In the genomic region with DNA sequence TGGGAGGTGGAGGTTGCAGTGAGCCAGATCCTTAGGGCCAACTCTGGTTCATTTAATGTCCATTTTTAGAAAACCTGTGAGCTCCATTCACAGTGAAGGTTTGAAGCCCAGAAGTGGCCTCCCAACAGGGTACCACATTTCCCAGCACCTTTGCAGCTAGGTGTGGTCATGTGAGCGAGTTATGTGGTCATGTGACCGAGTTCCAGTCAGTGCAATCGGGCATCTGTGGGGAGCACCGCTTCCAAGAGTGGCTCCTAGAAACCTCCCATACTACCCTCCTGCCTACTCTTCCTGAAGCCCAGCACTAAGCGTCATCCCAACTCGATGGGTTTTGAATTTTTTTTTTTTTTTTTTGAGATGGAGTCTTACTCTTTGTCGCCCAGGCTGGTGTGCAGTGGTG, we compare ENCODE assay signal across 1 cellular context.
TF ChIP-seq lines count a peak whose summit lies in the region.

No MANE protein-coding gene starts in this region.

TF ChIP-seq in K562, 482 proteins besides CTCF, POLR2A, EP300 and RAD21:
- no peak for TF ChIP-seq MYC (IDR thresholded peaks at IDR 0.05; ENCODE audit: low read depth, low read length)
- no peak for TF ChIP-seq MYC (CRISPR knock-in tag; IDR thresholded peaks at IDR 0.05; ENCODE audit: borderline replicate concordance, low read depth)
- TF ChIP-seq, protein P1, sequence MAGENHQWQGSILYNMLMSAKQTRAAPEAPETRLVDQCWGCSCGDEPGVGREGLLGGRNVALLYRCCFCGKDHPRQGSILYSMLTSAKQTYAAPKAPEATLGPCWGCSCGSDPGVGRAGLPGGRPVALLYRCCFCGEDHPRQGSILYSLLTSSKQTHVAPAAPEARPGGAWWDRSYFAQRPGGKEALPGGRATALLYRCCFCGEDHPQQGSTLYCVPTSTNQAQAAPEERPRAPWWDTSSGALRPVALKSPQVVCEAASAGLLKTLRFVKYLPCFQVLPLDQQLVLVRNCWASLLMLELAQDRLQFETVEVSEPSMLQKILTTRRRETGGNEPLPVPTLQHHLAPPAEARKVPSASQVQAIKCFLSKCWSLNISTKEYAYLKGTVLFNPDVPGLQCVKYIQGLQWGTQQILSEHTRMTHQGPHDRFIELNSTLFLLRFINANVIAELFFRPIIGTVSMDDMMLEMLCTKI (IDR thresholded peaks at IDR 0.05; ENCODE audit: partially characterized antibody): no peak
- TF ChIP-seq CBFA2T2 (conservative IDR thresholded peaks at IDR 0.05): peak; percentile 63
- TF ChIP-seq, protein P2, sequence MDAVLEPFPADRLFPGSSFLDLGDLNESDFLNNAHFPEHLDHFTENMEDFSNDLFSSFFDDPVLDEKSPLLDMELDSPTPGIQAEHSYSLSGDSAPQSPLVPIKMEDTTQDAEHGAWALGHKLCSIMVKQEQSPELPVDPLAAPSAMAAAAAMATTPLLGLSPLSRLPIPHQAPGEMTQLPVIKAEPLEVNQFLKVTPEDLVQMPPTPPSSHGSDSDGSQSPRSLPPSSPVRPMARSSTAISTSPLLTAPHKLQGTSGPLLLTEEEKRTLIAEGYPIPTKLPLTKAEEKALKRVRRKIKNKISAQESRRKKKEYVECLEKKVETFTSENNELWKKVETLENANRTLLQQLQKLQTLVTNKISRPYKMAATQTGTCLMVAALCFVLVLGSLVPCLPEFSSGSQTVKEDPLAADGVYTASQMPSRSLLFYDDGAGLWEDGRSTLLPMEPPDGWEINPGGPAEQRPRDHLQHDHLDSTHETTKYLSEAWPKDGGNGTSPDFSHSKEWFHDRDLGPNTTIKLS (IDR thresholded peaks at IDR 0.05; ENCODE audit: borderline replicate concordance, low read depth): no peak
- peak; percentile 85 for TF ChIP-seq RAD51 (IDR thresholded peaks at IDR 0.05; ENCODE audit: borderline replicate concordance, low read depth)
- TF ChIP-seq, protein P3, sequence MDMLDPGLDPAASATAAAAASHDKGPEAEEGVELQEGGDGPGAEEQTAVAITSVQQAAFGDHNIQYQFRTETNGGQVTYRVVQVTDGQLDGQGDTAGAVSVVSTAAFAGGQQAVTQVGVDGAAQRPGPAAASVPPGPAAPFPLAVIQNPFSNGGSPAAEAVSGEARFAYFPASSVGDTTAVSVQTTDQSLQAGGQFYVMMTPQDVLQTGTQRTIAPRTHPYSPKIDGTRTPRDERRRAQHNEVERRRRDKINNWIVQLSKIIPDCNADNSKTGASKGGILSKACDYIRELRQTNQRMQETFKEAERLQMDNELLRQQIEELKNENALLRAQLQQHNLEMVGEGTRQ (CRISPR knock-in tag; IDR thresholded peaks at IDR 0.05): peak; percentile 82
- no peak for TF ChIP-seq NFATC3 (IDR thresholded peaks at IDR 0.05)
- no peak for TF ChIP-seq ETV5 (CRISPR knock-in tag; IDR thresholded peaks at IDR 0.05; ENCODE audit: low read depth)
- no peak for TF ChIP-seq TAF9B (IDR thresholded peaks at IDR 0.05; ENCODE audit: partially characterized antibody)
- TF ChIP-seq SMAD3 (CRISPR knock-in tag; conservative IDR thresholded peaks at IDR 0.05): no peak
- no peak for TF ChIP-seq BMI1 (IDR thresholded peaks at IDR 0.05; ENCODE audit: low read length)
- TF ChIP-seq PHTF2 (CRISPR knock-in tag; IDR thresholded peaks at IDR 0.05): no peak
- TF ChIP-seq POLR2H (tag; IDR thresholded peaks at IDR 0.05; ENCODE audit: low read depth): no peak
- no peak for TF ChIP-seq PTBP1 (IDR thresholded peaks at IDR 0.05; ENCODE audit: low read depth, low read length)
- TF ChIP-seq TOE1 (IDR thresholded peaks at IDR 0.05; ENCODE audit: borderline replicate concordance): 0 out of 2 replicates have a peak, but pooled peaks have one; percentile 26
- TF ChIP-seq TOE1 (CRISPR knock-in tag; IDR thresholded peaks at IDR 0.05; ENCODE audit: borderline replicate concordance, low read depth): no peak
- TF ChIP-seq LARP7 (IDR thresholded peaks at IDR 0.05): no peak
- TF ChIP-seq GTF2E2 (tag; IDR thresholded peaks at IDR 0.05): no peak
- TF ChIP-seq, protein P4, sequence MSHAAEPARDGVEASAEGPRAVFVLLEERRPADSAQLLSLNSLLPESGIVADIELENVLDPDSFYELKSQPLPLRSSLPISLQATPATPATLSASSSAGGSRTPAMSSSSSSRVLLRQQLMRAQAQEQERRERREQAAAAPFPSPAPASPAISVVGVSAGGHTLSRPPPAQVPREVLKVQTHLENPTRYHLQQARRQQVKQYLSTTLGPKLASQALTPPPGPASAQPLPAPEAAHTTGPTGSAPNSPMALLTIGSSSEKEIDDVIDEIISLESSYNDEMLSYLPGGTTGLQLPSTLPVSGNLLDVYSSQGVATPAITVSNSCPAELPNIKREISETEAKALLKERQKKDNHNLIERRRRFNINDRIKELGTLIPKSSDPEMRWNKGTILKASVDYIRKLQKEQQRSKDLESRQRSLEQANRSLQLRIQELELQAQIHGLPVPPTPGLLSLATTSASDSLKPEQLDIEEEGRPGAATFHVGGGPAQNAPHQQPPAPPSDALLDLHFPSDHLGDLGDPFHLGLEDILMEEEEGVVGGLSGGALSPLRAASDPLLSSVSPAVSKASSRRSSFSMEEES (CRISPR knock-in tag; IDR thresholded peaks at IDR 0.05): peak; percentile 77
- no peak for TF ChIP-seq KHSRP (IDR thresholded peaks at IDR 0.05)
- TF ChIP-seq, protein P5, sequence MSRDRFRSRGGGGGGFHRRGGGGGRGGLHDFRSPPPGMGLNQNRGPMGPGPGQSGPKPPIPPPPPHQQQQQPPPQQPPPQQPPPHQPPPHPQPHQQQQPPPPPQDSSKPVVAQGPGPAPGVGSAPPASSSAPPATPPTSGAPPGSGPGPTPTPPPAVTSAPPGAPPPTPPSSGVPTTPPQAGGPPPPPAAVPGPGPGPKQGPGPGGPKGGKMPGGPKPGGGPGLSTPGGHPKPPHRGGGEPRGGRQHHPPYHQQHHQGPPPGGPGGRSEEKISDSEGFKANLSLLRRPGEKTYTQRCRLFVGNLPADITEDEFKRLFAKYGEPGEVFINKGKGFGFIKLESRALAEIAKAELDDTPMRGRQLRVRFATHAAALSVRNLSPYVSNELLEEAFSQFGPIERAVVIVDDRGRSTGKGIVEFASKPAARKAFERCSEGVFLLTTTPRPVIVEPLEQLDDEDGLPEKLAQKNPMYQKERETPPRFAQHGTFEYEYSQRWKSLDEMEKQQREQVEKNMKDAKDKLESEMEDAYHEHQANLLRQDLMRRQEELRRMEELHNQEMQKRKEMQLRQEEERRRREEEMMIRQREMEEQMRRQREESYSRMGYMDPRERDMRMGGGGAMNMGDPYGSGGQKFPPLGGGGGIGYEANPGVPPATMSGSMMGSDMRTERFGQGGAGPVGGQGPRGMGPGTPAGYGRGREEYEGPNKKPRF (IDR thresholded peaks at IDR 0.05; ENCODE audit: low read depth, low read length): no peak
- 0 out of 2 replicates have a peak, but pooled peaks have one; percentile 5 for TF ChIP-seq BHLHE40 (IDR thresholded peaks at IDR 0.05; ENCODE audit: low read length)
- TF ChIP-seq NR1H2 (CRISPR knock-in tag; IDR thresholded peaks at IDR 0.05): no peak
- TF ChIP-seq, protein P6, sequence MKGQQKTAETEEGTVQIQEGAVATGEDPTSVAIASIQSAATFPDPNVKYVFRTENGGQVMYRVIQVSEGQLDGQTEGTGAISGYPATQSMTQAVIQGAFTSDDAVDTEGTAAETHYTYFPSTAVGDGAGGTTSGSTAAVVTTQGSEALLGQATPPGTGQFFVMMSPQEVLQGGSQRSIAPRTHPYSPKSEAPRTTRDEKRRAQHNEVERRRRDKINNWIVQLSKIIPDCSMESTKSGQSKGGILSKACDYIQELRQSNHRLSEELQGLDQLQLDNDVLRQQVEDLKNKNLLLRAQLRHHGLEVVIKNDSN (CRISPR knock-in tag; IDR thresholded peaks at IDR 0.05): peak; percentile 72
- TF ChIP-seq RFX7 (CRISPR knock-in tag; IDR thresholded peaks at IDR 0.05): no peak
- TF ChIP-seq, protein P7, sequence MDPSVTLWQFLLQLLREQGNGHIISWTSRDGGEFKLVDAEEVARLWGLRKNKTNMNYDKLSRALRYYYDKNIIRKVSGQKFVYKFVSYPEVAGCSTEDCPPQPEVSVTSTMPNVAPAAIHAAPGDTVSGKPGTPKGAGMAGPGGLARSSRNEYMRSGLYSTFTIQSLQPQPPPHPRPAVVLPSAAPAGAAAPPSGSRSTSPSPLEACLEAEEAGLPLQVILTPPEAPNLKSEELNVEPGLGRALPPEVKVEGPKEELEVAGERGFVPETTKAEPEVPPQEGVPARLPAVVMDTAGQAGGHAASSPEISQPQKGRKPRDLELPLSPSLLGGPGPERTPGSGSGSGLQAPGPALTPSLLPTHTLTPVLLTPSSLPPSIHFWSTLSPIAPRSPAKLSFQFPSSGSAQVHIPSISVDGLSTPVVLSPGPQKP (CRISPR knock-in tag; IDR thresholded peaks at IDR 0.05): no peak
- TF ChIP-seq NFXL1 (CRISPR knock-in tag; IDR thresholded peaks at IDR 0.05): no peak
- TF ChIP-seq ZNF175 (CRISPR knock-in tag; IDR thresholded peaks at IDR 0.05; ENCODE audit: low read depth): no peak
- TF ChIP-seq ZFP1 (CRISPR knock-in tag; IDR thresholded peaks at IDR 0.05): no peak
- TF ChIP-seq NFYB (IDR thresholded peaks at IDR 0.05; ENCODE audit: extremely low read depth, insufficient read length): no peak
- TF ChIP-seq HDAC2 (IDR thresholded peaks at IDR 0.05): no peak
